Comparison of ENCODE assay signal across 9 cellular contexts in the genomic region with DNA sequence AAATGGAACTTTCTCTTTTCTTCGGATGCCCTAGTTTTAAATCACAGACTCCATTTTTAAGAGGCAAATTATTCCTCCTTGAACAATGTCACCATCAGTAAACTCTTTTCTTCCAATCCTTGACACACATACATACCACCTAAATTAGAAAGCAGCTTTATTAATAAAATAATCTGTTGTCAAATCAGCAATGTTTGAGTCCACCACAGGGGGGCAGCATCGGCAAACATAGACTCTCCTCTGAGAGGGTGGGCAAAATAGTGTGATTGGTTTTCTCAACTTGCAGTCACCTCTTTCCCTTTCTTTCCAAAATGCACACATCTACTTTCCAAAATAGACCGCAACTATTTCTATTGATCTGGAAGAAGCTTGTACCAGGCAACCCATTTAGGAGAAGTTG.
DNase-seq lines count a peak whose midpoint lies in the region; ATAC-seq, FAIRE-seq and TF ChIP-seq lines count a peak whose summit lies in the region.
"Had no signal": no experiment of that assay in that cellular context is flagged by ENCODE, and none has a peak within 500 bp of the region (broad histone marks: within the 10 kb centered on the region; RNA-seq: fewer than 3 reads in every experiment).

No MANE protein-coding gene starts in this region.

- H3K27ac ChIP-seq in GM12878 (ENCODE audit: control insufficient read depth, insufficient read depth): no peak overlapping the region
- no peak overlapping the region for H3K27ac ChIP-seq in thyroid gland
- H3K27ac ChIP-seq: SK-N-MC had no signal

- H3K9me3 ChIP-seq in GM12878 (replicated peaks; ENCODE audit: control insufficient read depth, insufficient read depth, low read length) (no peaks in the 10 kb centered on the region), thyroid gland (no peaks in the 10 kb centered on the region)

- POLR2A ChIA-PET in GM12878 (lab: Charles Lee): no interaction called here

- H3K36me3 ChIP-seq in GM12878 (ENCODE audit: control insufficient read depth in 2 of 2, insufficient read depth in 2 of 2, low read length in 1 of 2) (no peaks in the 10 kb centered on the region), thyroid gland (no peaks in the 10 kb centered on the region)

- RAD21 ChIA-PET in GM12878 (lab: Charles Lee; ENCODE audit: unreplicated experiment): no interaction called here

- H3K27me3 ChIP-seq in GM12878 (replicated peaks in 1 of 2; ENCODE audit: control insufficient read depth in 2 of 2, insufficient read depth in 2 of 2, low read length in 1 of 2): no peaks in the 10 kb centered on the region
- no peaks in the 10 kb centered on the region for H3K27me3 ChIP-seq in thyroid gland

- no peaks in the 10 kb centered on the region for H3K79me2 ChIP-seq in GM12878 (ENCODE audit: control insufficient read depth, insufficient read depth, low read length)

- SMC1A ChIA-PET in GM12878 (lab: Charles Lee; ENCODE audit: uncharacterized antibody, unreplicated experiment): interaction anchor here (0.6 to 0.7 kb wide), 2 partner anchors 8 to 192 kb away, joined by 3 read pairs; no protein-coding TSS in a partner anchor

- peak; percentile 60 for TF ChIP-seq RAD21 in GM12878 (IDR thresholded peaks at IDR 0.05; ENCODE audit: insufficient read depth, low read depth, low read length)

- no peak overlapping the region for H3K9ac ChIP-seq in GM12878 (ENCODE audit: control insufficient read depth, insufficient read depth, low read length)

- BruUV-seq in GM12878 (replicated peaks; lab: Mats Ljungman, UMichigan): no TSS peak

- no peak overlapping the region for H3K4me2 ChIP-seq in GM12878 (ENCODE audit: control insufficient read depth, insufficient read depth)

- 67% methylated on average over 3 of the region's 3 CpGs for WGBS in GM12878 (ENCODE audit: insufficient coverage, insufficient replicate concordance, low lambda C conversion rate, missing lambda C conversion rate)
- WGBS in thyroid gland, 2 donors: 68 to 72% methylated on average over 3 of the region's 3 CpGs

- FAIRE-seq in GM12878 (lab: Jason Lieb, UNC): peak; percentile 69

- no peak overlapping the region for H2AFZ ChIP-seq in GM12878 (ENCODE audit: control insufficient read depth, low read depth, low read length)

- no peak for TF ChIP-seq EP300 in GM12878 (IDR thresholded peaks at IDR 0.05; ENCODE audit: borderline replicate concordance in 1 of 2, control insufficient read depth in 1 of 2, low read depth in 2 of 2, low read length in 2 of 2)

- peak; percentile 67 for ATAC-seq in GM12878
- ATAC-seq in HG02763 (IDR thresholded peaks at IDR 0.05; ENCODE audit: unreplicated experiment): no peak
- ATAC-seq in HG03521 (IDR thresholded peaks at IDR 0.05; ENCODE audit: unreplicated experiment): no peak
- no peak for ATAC-seq in GM18505 (IDR thresholded peaks at IDR 0.05; ENCODE audit: unreplicated experiment)

- TF ChIP-seq CTCF in GM12874 (IDR thresholded peaks at IDR 0.05; ENCODE audit: insufficient read depth, low read depth, low read length) (peak; percentile 62), GM12878 (IDR thresholded peaks at IDR 0.05 in 2 of 3, conservative IDR thresholded peaks at IDR 0.05 in 1 of 3; ENCODE audit: control insufficient read depth in 2 of 3, extremely low read depth in 1 of 3, insufficient read depth in 1 of 3, low read depth in 3 of 3, low read length in 3 of 3) (peak; percentile 37 to 63 (median 53); a peak in 5 of 6 replicates), retinal pigment epithelial cell (conservative IDR thresholded peaks at IDR 0.05; ENCODE audit: low read depth, low read length) (peak; percentile 49), thyroid gland (IDR thresholded peaks at IDR 0.05) (peak in 2 of 6 experiments; percentile 17 to 28)

- no peaks in the 10 kb centered on the region for H4K20me1 ChIP-seq in GM12878 (ENCODE audit: control insufficient read depth, insufficient read depth)

- H3K4me1 ChIP-seq in GM12878 (ENCODE audit: control insufficient read depth, insufficient read depth, low read length): peaks cover 3% of the 10 kb centered on the region; the same call in 1 of the 2 replicates
- no peaks in the 10 kb centered on the region for H3K4me1 ChIP-seq in thyroid gland

- DNase-seq in RPMI8226 (peak; percentile 15), GM12878 (ENCODE audit: low read depth, low spot score) (no peak), retinal pigment epithelial cell (ENCODE audit: low read depth) (no peak), thyroid gland (no peak)

- CTCF ChIA-PET in GM12878 (lab: Yijun Ruan, JAX): interaction anchor here (0.7 to 4.1 kb wide), 21 partner anchors 9 to 365 kb away, joined by 3 to 32 read pairs (median 4); no protein-coding TSS in a partner anchor

- TF ChIP-seq POLR2A in GM12878 (IDR thresholded peaks at IDR 0.05; ENCODE audit: low read depth, low read length): no peak
- no peak for TF ChIP-seq POLR2A in GM18505 (IDR thresholded peaks at IDR 0.05; ENCODE audit: borderline replicate concordance, extremely low read depth, insufficient read depth, insufficient read length)
- TF ChIP-seq POLR2A in thyroid gland (IDR thresholded peaks at IDR 0.05): no peak

- in situ Hi-C loops in GM12878 (cut with MboI): no loop called here

- no peak overlapping the region for H3K4me3 ChIP-seq in GM12878
- no peak overlapping the region for H3K4me3 ChIP-seq in retinal pigment epithelial cell (ENCODE audit: low read length)
- no peak overlapping the region for H3K4me3 ChIP-seq in thyroid gland (replicated peaks in 1 of 3)
- H3K4me3 ChIP-seq: SK-N-MC had no signal

- intact Hi-C loops in GM12878 (cut with micrococcal nuclease; ENCODE audit: unreplicated experiment) (no loop called here), thyroid gland (cut with DNase I) (no loop called here)

TF ChIP-seq in GM12878, 131 proteins besides CTCF, POLR2A, EP300 and RAD21:
- peak; percentile 28; the same call in 1 of the 2 replicates for TF ChIP-seq SMC3 (IDR thresholded peaks at IDR 0.05; ENCODE audit: borderline replicate concordance, low read length)
- TF ChIP-seq, protein P1, sequence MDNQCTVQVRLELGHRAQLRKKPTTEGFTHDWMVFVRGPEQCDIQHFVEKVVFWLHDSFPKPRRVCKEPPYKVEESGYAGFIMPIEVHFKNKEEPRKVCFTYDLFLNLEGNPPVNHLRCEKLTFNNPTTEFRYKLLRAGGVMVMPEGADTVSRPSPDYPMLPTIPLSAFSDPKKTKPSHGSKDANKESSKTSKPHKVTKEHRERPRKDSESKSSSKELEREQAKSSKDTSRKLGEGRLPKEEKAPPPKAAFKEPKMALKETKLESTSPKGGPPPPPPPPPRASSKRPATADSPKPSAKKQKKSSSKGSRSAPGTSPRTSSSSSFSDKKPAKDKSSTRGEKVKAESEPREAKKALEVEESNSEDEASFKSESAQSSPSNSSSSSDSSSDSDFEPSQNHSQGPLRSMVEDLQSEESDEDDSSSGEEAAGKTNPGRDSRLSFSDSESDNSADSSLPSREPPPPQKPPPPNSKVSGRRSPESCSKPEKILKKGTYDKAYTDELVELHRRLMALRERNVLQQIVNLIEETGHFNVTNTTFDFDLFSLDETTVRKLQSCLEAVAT (IDR thresholded peaks at IDR 0.05): no peak
